ENCODE assay signal across 9 cellular contexts in genomic region chr12:44873898-44874297, GRCh38. TPM values are rescaled to one million over a fixed set of nuclear protein-coding genes. Genes with fewer than 3 reads are reported as not detected.
A peak's percentile ranks its signal among the peaks of the same experiment; 100 is the strongest.
DNase-seq lines count a peak whose midpoint lies in the region; TF ChIP-seq lines count a peak whose summit lies in the region.
"Had no signal": no experiment of that assay in that cellular context is flagged by ENCODE, and none has a peak within 500 bp of the region (broad histone marks: within the 10 kb centered on the region; RNA-seq: fewer than 3 reads in every experiment).

No MANE protein-coding gene starts in this region.

- TF ChIP-seq CTCF in brain microvascular endothelial cell (IDR thresholded peaks at IDR 0.05; ENCODE audit: low read depth, low read length, missing control alignments), result no peak

- peak; percentile 69 for TF ChIP-seq RAD21 in Ishikawa (IDR thresholded peaks at IDR 0.05; ENCODE audit: low read depth)

- no peaks in the 10 kb centered on the region for H3K36me3 ChIP-seq in adipocyte (ENCODE audit: control insufficient read depth, insufficient read depth, low read length, severe bottlenecking)
- no peaks in the 10 kb centered on the region for H3K36me3 ChIP-seq in brain microvascular endothelial cell (replicated peaks)

- peak; percentile 76 for DNase-seq in DMS53 (lab: John Stamatoyannopoulos, UW)
- DNase-seq in adipocyte (ENCODE audit: low read depth), result peak; percentile 36
- DNase-seq in midbrain (lab: John Stamatoyannopoulos, UW), result peak; percentile 9
- no peak for DNase-seq in NCI-H345 (lab: John Stamatoyannopoulos, UW)
- DNase-seq in brain microvascular endothelial cell, result no peak
- DNase-seq in HT-29 (ENCODE audit: low spot score), result no peak
- DNase-seq in GOT3 (lab: John Stamatoyannopoulos, UW), result no peak
- DNase-seq: activated CD8-positive, alpha-beta memory T cell treated with anti-CD3 and anti-CD28 coated beads, Interleukin-2, amount 50 U/mL, for 48 hours had no signal

- in situ Hi-C loops in brain microvascular endothelial cell (cut with HindIII; ENCODE audit: low pct_ligation_motif_present, low sequenced_read_pairs), result no loop called here

- no peak overlapping the region for H3K4me3 ChIP-seq in adipocyte (ENCODE audit: low read length)
- no peak overlapping the region for H3K4me3 ChIP-seq in brain microvascular endothelial cell (ENCODE audit: low read depth, low read length)

- H3K27me3 ChIP-seq in adipocyte (replicated peaks; ENCODE audit: control insufficient read depth, insufficient read depth, low read length), result peaks cover 36% of the 10 kb centered on the region
- H3K27me3 ChIP-seq in brain microvascular endothelial cell (replicated peaks), result peaks cover 16% of the 10 kb centered on the region

- H3K9ac ChIP-seq in adipocyte (ENCODE audit: low read length), result no peak overlapping the region

- peaks cover 11% of the 10 kb centered on the region for H3K4me1 ChIP-seq in adipocyte (ENCODE audit: control insufficient read depth, insufficient read depth, low read length)

- H3K27ac ChIP-seq in brain microvascular endothelial cell, result no peak overlapping the region

- H3K9me3 ChIP-seq in adipocyte (ENCODE audit: control insufficient read depth, low read length), result peaks cover 11% of the 10 kb centered on the region

- no peak for TF ChIP-seq EP300 in Ishikawa (IDR thresholded peaks at IDR 0.05; ENCODE audit: borderline replicate concordance)

TF ChIP-seq in Ishikawa, 13 proteins besides CTCF, POLR2A, EP300 and RAD21:
- TF ChIP-seq EGR1 (IDR thresholded peaks at IDR 0.05) (no peak), CREB1 (IDR thresholded peaks at IDR 0.05; ENCODE audit: low read depth) (no peak), FOXM1 (IDR thresholded peaks at IDR 0.05; ENCODE audit: borderline replicate concordance, low read depth) (no peak), NFIC (IDR thresholded peaks at IDR 0.05) (no peak), ZBTB7A (IDR thresholded peaks at IDR 0.05; ENCODE audit: low read depth) (no peak), CEBPB (IDR thresholded peaks at IDR 0.05) (no peak), TEAD4 (IDR thresholded peaks at IDR 0.05) (no peak), TCF12 (IDR thresholded peaks at IDR 0.05; ENCODE audit: low read depth) (no peak)
- TF ChIP-seq, protein P1, sequence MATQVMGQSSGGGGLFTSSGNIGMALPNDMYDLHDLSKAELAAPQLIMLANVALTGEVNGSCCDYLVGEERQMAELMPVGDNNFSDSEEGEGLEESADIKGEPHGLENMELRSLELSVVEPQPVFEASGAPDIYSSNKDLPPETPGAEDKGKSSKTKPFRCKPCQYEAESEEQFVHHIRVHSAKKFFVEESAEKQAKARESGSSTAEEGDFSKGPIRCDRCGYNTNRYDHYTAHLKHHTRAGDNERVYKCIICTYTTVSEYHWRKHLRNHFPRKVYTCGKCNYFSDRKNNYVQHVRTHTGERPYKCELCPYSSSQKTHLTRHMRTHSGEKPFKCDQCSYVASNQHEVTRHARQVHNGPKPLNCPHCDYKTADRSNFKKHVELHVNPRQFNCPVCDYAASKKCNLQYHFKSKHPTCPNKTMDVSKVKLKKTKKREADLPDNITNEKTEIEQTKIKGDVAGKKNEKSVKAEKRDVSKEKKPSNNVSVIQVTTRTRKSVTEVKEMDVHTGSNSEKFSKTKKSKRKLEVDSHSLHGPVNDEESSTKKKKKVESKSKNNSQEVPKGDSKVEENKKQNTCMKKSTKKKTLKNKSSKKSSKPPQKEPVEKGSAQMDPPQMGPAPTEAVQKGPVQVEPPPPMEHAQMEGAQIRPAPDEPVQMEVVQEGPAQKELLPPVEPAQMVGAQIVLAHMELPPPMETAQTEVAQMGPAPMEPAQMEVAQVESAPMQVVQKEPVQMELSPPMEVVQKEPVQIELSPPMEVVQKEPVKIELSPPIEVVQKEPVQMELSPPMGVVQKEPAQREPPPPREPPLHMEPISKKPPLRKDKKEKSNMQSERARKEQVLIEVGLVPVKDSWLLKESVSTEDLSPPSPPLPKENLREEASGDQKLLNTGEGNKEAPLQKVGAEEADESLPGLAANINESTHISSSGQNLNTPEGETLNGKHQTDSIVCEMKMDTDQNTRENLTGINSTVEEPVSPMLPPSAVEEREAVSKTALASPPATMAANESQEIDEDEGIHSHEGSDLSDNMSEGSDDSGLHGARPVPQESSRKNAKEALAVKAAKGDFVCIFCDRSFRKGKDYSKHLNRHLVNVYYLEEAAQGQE (IDR thresholded peaks at IDR 0.05; ENCODE audit: low read depth), result no peak
- TF ChIP-seq, protein P2, sequence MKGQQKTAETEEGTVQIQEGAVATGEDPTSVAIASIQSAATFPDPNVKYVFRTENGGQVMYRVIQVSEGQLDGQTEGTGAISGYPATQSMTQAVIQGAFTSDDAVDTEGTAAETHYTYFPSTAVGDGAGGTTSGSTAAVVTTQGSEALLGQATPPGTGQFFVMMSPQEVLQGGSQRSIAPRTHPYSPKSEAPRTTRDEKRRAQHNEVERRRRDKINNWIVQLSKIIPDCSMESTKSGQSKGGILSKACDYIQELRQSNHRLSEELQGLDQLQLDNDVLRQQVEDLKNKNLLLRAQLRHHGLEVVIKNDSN (IDR thresholded peaks at IDR 0.05), result no peak

RNA-seq across cellular contexts. Expression of gene NELL2, which starts 2.2 kb away (rescaled TPM):
- not detected in 2 replicates for total RNA-seq in HT-29 (2014; rRNA removed; shearing (Covaris generic))

Comparison
In these comparisons a context has a peak if more than half of its experiments do, and no peak if none do; other contexts are left out.
1. DNase-seq: peak in DMS53 (single experiment), adipocyte (single experiment) and midbrain (single experiment); none in NCI-H345 (single experiment), brain microvascular endothelial cell (single experiment), HT-29 (single experiment) and GOT3 (single experiment).